ENCODE assay signal across 32 cellular contexts in the genomic region with DNA sequence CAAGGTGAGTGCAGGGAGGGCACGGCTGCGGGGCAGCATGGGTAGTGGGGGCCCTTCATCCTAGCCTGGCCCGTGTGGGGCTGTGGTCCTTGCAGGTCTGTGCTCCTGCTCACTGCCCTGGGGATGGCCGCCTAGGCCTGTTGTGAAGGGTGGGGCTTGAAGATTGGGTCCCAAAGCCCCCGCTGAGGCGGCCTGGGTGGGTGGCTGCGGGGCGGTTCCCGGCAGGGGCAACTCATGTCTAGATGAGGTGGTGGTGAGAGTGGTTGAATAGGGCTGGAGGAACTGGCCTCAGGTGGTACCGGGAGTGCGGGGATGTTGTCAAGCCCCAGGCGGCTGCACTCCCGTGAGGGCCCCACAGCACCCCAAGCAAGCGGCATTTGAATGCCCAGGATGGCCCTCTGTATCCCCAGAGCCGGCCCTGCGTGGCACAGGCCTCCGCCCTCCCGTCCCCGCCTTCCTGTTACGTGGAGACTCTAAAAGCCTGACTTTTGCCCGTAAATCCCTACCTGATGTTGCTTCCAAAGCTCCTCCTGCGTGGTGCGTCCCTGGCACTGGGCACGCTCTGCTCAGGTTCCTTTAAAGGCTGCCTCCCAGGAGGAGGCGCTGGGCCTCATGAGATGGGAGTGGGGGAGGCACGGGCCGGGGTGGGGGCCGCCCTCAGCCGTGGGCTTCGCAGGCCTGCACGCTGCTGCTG. TPM values are rescaled to one million over a fixed set of nuclear protein-coding genes. Genes with fewer than 3 reads are reported as not detected.
"Had no signal": no experiment of that assay in that cellular context is flagged by ENCODE, and none has a peak within 500 bp of the region (broad histone marks: within the 10 kb centered on the region; RNA-seq: fewer than 3 reads in every experiment).

No MANE protein-coding gene starts in this region.

- H3K27me3 ChIP-seq: ascending aorta, body of pancreas, SJCRH30 had no signal

- H3K4me3 Mint-ChIP-seq: activated CD8-positive, alpha-beta T cell treated with anti-CD3 and anti-CD28 coated beads, Interleukin-2, amount 10 ng/mL, durations not matched to agents 7 days and 5 days; activated naive CD8-positive, alpha-beta T cell treated with anti-CD3 and anti-CD28 coated beads, Interleukin-2, amount 50 U/mL, for 24 hours had no signal

- H3K4me2 ChIP-seq: SK-N-SH had no signal

- H3K4me3 ChIP-seq: ascending aorta, body of pancreas, SJCRH30 had no signal

- H3K4me1 Mint-ChIP-seq: activated naive CD8-positive, alpha-beta T cell treated with anti-CD3 and anti-CD28 coated beads, Interleukin-2, amount 50 U/mL, for 24 hours had no signal

- H3K27ac ChIP-seq: ascending aorta, body of pancreas, SJCRH30, WERI-Rb-1 had no signal

- H3K4me1 ChIP-seq: ascending aorta, body of pancreas, SJCRH30 had no signal

- FAIRE-seq: bronchial epithelial cell had no signal

- DNase-seq: activated CD4-positive, alpha-beta T cell treated with anti-CD3 and anti-CD28 coated beads for 48 hours; activated CD4-positive, alpha-beta T cell treated with anti-CD3 and anti-CD28 coated beads, Interleukin-2, amount 50 U/mL, for 4 hours; activated CD4-positive, CD25-positive, alpha-beta regulatory T cell treated with anti-CD3 and anti-CD28 coated beads, Interleukin-2, amount 50 U/mL, for 72 hours; activated CD8-positive, alpha-beta memory T cell treated with anti-CD3 and anti-CD28 coated beads, Interleukin-2, amount 50 U/mL, for 48 hours; activated CD8-positive, alpha-beta T cell treated with anti-CD3 and anti-CD28 coated beads, Interleukin-2, amount 10 ng/mL, durations not matched to agents 7 days and 5 days; activated effector memory CD4-positive, alpha-beta T cell treated with Interleukin-2 at 50 U/mL for 16 hours; activated naive CD4-positive, alpha-beta T cell; activated naive CD8-positive, alpha-beta T cell treated with anti-CD3 and anti-CD28 coated beads, Interleukin-2, amount 50 U/mL, for 24 hours; activated T-cell treated with anti-CD3 and anti-CD28 coated beads, Interleukin-2, amount 50 U/mL, for 1 hour; amniotic stem cell; body of pancreas; Karpas-422; MM.1S; NCI-H1105; NCI-H1436; NCI-H1694 treated with DMSO at 0.1 percent for 48 hours; NCI-H2029 treated with DMSO at 0.1 percent for 48 hours; NCI-H510A treated with DMSO at 0.1 percent for 48 hours; NCI-H69; NK-92 treated with Interleukin-12 subunit alpha and Interleukin-12 subunit beta, amount 100 ng/mL, for 24 hours; OCI-M1; Right ventricle myocardium superior; RPMI8226; SJCRH30; SK-N-SH; T-helper 1 cell; WERI-Rb-1 had no signal

- H3K9me3 ChIP-seq: ascending aorta, body of pancreas, SJCRH30, SK-N-SH had no signal

- H3K27ac Mint-ChIP-seq: activated CD8-positive, alpha-beta T cell treated with anti-CD3 and anti-CD28 coated beads, Interleukin-2, amount 10 ng/mL, durations not matched to agents 7 days and 5 days; activated naive CD4-positive, alpha-beta T cell treated with anti-CD3 and anti-CD28 coated beads, Interleukin-2, amount 50 U/mL, for 72 hours; activated naive CD8-positive, alpha-beta T cell treated with anti-CD3 and anti-CD28 coated beads, Interleukin-2, amount 50 U/mL, for 24 hours had no signal

- H3K36me3 ChIP-seq: SJCRH30 had no signal

- H3K27me3 Mint-ChIP-seq: activated naive CD8-positive, alpha-beta T cell treated with anti-CD3 and anti-CD28 coated beads, Interleukin-2, amount 50 U/mL, for 24 hours had no signal

- ATAC-seq: activated CD8-positive, alpha-beta T cell treated with anti-CD3 and anti-CD28 coated beads, Interleukin-2, amount 10 ng/mL, durations not matched to agents 7 days and 5 days; activated naive CD4-positive, alpha-beta T cell treated with anti-CD3 and anti-CD28 coated beads, Interleukin-2, amount 50 U/mL, for 72 hours; activated naive CD8-positive, alpha-beta T cell treated with anti-CD3 and anti-CD28 coated beads, Interleukin-2, amount 50 U/mL, for 24 hours; body of pancreas; Panc1 had no signal

- H3K9ac ChIP-seq: SK-N-SH had no signal

- H3K9me3 Mint-ChIP-seq: activated naive CD4-positive, alpha-beta T cell treated with anti-CD3 and anti-CD28 coated beads, Interleukin-2, amount 50 U/mL, for 72 hours; activated naive CD8-positive, alpha-beta T cell treated with anti-CD3 and anti-CD28 coated beads, Interleukin-2, amount 50 U/mL, for 24 hours had no signal

RNA-seq across cellular contexts. Expression of gene TMPRSS9, which starts 16.6 kb away (rescaled TPM):
- total RNA-seq: activated CD8-positive, alpha-beta T cell treated with anti-CD3 and anti-CD28 coated beads, Interleukin-2, amount 10 ng/mL, durations not matched to agents 7 days and 5 days; activated naive CD4-positive, alpha-beta T cell treated with anti-CD3 and anti-CD28 coated beads, Interleukin-2, amount 50 U/mL, for 72 hours; ascending aorta; body of pancreas; bronchial epithelial cell; Right ventricle myocardium superior; T-helper 2 cell treated with Interferon-gamma antibody and Interleukin-4, amounts not matched to agents 100 ng/mL and 5 ng/mL, for 36 hours had no signal
- polyA plus RNA-seq: SK-N-SH had no signal

RNA-seq across cellular contexts. Expression of gene LINGO3, which starts 35.5 kb away (rescaled TPM):
- total RNA-seq: ascending aorta, body of pancreas, bronchial epithelial cell, Right ventricle myocardium superior, SJCRH30 had no signal
- polyA plus RNA-seq: SK-N-SH had no signal
